In genomic region chr6:141956046-141956761, GRCh38 we compare ENCODE assay signal across 13 cellular contexts.
DNase-seq lines count a peak whose midpoint lies in the region; ATAC-seq, FAIRE-seq and TF ChIP-seq lines count a peak whose summit lies in the region.
"Had no signal": no experiment of that assay in that cellular context is flagged by ENCODE, and none has a peak within 500 bp of the region (broad histone marks: within the 10 kb centered on the region; RNA-seq: fewer than 3 reads in every experiment).

No MANE protein-coding gene starts in this region.

- H3K4me1 ChIP-seq in PC-3 (ENCODE audit: insufficient read depth, low read length) = no peaks in the 10 kb centered on the region

- no TSS peak for BruUV-seq in PC-3 (replicated peaks; lab: Mats Ljungman, UMichigan)

- intact Hi-C loops in PC-3 (cut with micrococcal nuclease) = no loop called here

- no peak overlapping the region for H2AFZ ChIP-seq in PC-3 (ENCODE audit: low read length)

- no peaks in the 10 kb centered on the region for H3K9me2 ChIP-seq in PC-3 (replicated peaks; ENCODE audit: low read length)

- no peaks in the 10 kb centered on the region for H3K36me3 ChIP-seq in PC-3 (ENCODE audit: low read depth, low read length)

- H3K9ac ChIP-seq in PC-3 (ENCODE audit: low read length) = no peak overlapping the region

- H3K4me3 ChIP-seq in PC-3 (ENCODE audit: low read length) (no peak overlapping the region), skeletal muscle cell (ENCODE audit: low read depth, low read length) (no peak overlapping the region)
- H3K4me3 ChIP-seq: SK-N-MC had no signal

- CTCF ChIA-PET in PC-3 (lab: Charles Lee) = no interaction called here

- DNase-seq in H54 (ENCODE audit: insufficient read length, low spot score) = peak; percentile 3
- DNase-seq in PC-3 = peak; percentile 5
- peak; percentile 47 for DNase-seq in fibroblast of peridontal ligament (ENCODE audit: extremely low read depth)
- DNase-seq in skeletal muscle cell (ENCODE audit: low read depth) = peak; percentile 3
- DNase-seq in stimulated activated CD4-positive, alpha-beta T cell treated with anti-CD3 and anti-CD28 coated beads, Interleukin-4, amount 100 ng/mL, for 1 hour = no peak
- no peak for DNase-seq in NK-92 treated with Interleukin-12 subunit alpha and Interleukin-12 subunit beta, amount 100 ng/mL, for 24 hours (lab: John Stamatoyannopoulos, UW)
- DNase-seq: activated B cell treated with CpG ODN at 0.5 μM for 24 hours; activated T-cell treated with anti-CD3 and anti-CD28 coated beads, Interleukin-2, amount 50 U/mL, for 24 hours; DMS 273 treated with DMSO at 0.1 percent for 48 hours; effector memory CD4-positive, alpha-beta T cell had no signal

- H3K27me3 ChIP-seq in PC-3 (ENCODE audit: low read length) = no peaks in the 10 kb centered on the region

- FAIRE-seq in H54 (lab: Jason Lieb, UNC) = no peak
- FAIRE-seq: GM12892 had no signal

- POLR2A ChIA-PET in PC-3 (lab: Charles Lee; ENCODE audit: unreplicated experiment) = no interaction called here

- no peak overlapping the region for H3K27ac ChIP-seq in PC-3 (ENCODE audit: low read length)
- H3K27ac ChIP-seq: SK-N-MC had no signal

- no peak for TF ChIP-seq POLR2A in H54 (IDR thresholded peaks at IDR 0.05; ENCODE audit: low read depth, low read length)

- no peaks in the 10 kb centered on the region for H3K79me2 ChIP-seq in PC-3 (ENCODE audit: low read length)

- no peaks in the 10 kb centered on the region for H4K20me1 ChIP-seq in PC-3 (ENCODE audit: low read length)

- TF ChIP-seq CTCF in PC-3 (conservative IDR thresholded peaks at IDR 0.05; ENCODE audit: low read depth, low read length) = no peak

- no peaks in the 10 kb centered on the region for H3F3A ChIP-seq in PC-3 (ENCODE audit: low read length, unreplicated experiment)

- no peaks in the 10 kb centered on the region for H3K9me3 ChIP-seq in PC-3 (ENCODE audit: low read length)

- no peak for ATAC-seq in PC-3
- ATAC-seq in HG02763 (IDR thresholded peaks at IDR 0.05; ENCODE audit: unreplicated experiment) = no peak

- H3K4me2 ChIP-seq in PC-3 (ENCODE audit: low read length) = no peak overlapping the region

Comparison
In these comparisons a context has a peak if more than half of its experiments do, and no peak if none do; other contexts are left out.
1. DNase-seq: peak in H54 (single experiment), PC-3 (single experiment), fibroblast of peridontal ligament (single experiment) and skeletal muscle cell (single experiment); none in stimulated activated CD4-positive, alpha-beta T cell treated with anti-CD3 and anti-CD28 coated beads, Interleukin-4, amount 100 ng/mL, for 1 hour (single experiment) and NK-92 treated with Interleukin-12 subunit alpha and Interleukin-12 subunit beta, amount 100 ng/mL, for 24 hours (single experiment).